In the genomic region with DNA sequence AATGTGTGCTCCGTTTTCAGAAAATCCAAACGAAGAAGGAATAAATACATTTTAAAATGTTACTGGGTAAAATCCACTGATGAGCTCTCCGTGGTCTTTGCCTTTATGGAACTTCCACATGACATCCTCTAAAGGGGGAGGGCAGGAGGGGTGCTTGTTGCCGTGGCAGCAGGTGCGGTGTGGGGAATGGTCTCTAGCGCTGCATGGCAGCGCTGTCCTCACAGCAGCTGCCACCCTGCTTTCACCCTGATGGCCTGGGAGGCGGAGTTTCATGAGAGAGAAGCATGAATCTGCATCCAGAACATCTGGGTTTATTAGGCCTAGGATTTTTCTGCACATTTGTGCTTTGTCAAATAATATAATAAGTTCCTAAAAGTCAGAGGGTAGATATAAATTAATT, we compare ENCODE assay signal across 22 cellular contexts.
"Had no signal": no experiment of that assay in that cellular context is flagged by ENCODE, and none has a peak within 500 bp of the region (broad histone marks: within the 10 kb centered on the region; RNA-seq: fewer than 3 reads in every experiment).

No MANE protein-coding gene starts in this region.

- DNase-seq: activated CD4-positive, alpha-beta T cell treated with anti-CD3 and anti-CD28 coated beads, Interleukin-2, amount 50 U/mL, for 1 hour; activated CD4-positive, CD25-positive, alpha-beta regulatory T cell treated with anti-CD3 and anti-CD28 coated beads, Interleukin-2, amount 50 U/mL, for 72 hours; activated CD8-positive, alpha-beta memory T cell treated with anti-CD3 and anti-CD28 coated beads, Interleukin-2, amount 50 U/mL, for 4 hours; activated effector memory CD4-positive, alpha-beta T cell treated with Interleukin-2 at 50 U/mL for 16 hours; activated naive CD4-positive, alpha-beta T cell treated with anti-CD3 and anti-CD28 coated beads, Interleukin-2, amount 50 U/mL, for 16 hours; activated T-cell treated with anti-CD3 and anti-CD28 coated beads, Interleukin-2, amount 50 U/mL, for 48 hours; aorta; colonic mucosa; head of caudate nucleus; kidney glomerular epithelial cell; left ventricle myocardium superior; pancreas; right lobe of liver; small intestine; stimulated activated CD4-positive, alpha-beta T cell treated with anti-CD3 and anti-CD28 coated beads, Interleukin-15, amount 100 ng/mL, for 24 hours; stimulated activated CD4-positive, alpha-beta T cell treated with anti-CD3 and anti-CD28 coated beads, Interleukin-4, amount 100 ng/mL, for 1 hour; stimulated activated naive CD8-positive, alpha-beta T cell treated with anti-CD3 and anti-CD28 coated beads, Interleukin-15, amount 100 ng/mL, for 72 hours; transverse colon; uterus had no signal

- H3K4me1 Mint-ChIP-seq: central memory CD8-positive, alpha-beta T cell; memory B cell; stimulated activated naive CD8-positive, alpha-beta T cell treated with anti-CD3 and anti-CD28 coated beads, Interleukin-15, amount 100 ng/mL, for 72 hours had no signal

- H3K27me3 Mint-ChIP-seq: central memory CD8-positive, alpha-beta T cell; memory B cell; stimulated activated naive CD8-positive, alpha-beta T cell treated with anti-CD3 and anti-CD28 coated beads, Interleukin-15, amount 100 ng/mL, for 72 hours had no signal

- H3K4me3 ChIP-seq: colonic mucosa, pancreas, right lobe of liver, suprapubic skin, transverse colon, uterus had no signal

- H3K4me3 Mint-ChIP-seq: central memory CD8-positive, alpha-beta T cell; memory B cell; stimulated activated naive CD8-positive, alpha-beta T cell treated with anti-CD3 and anti-CD28 coated beads, Interleukin-15, amount 100 ng/mL, for 72 hours had no signal

- H3K36me3 ChIP-seq: colonic mucosa, pancreas, right lobe of liver, suprapubic skin, transverse colon, uterus had no signal

- H3K27me3 ChIP-seq: colonic mucosa, pancreas, right lobe of liver, suprapubic skin, transverse colon, uterus had no signal

- H3K9me3 ChIP-seq: colonic mucosa, pancreas, right lobe of liver, suprapubic skin, transverse colon, uterus had no signal

- H3K27ac Mint-ChIP-seq: memory B cell had no signal

- H3K4me1 ChIP-seq: colonic mucosa, pancreas, right lobe of liver, suprapubic skin, transverse colon, uterus had no signal

- ATAC-seq: left ventricle myocardium superior; pancreas; right lobe of liver; stimulated activated naive CD8-positive, alpha-beta T cell treated with anti-CD3 and anti-CD28 coated beads, Interleukin-15, amount 100 ng/mL, for 72 hours had no signal

- H3K27ac ChIP-seq: colonic mucosa, pancreas, right lobe of liver, suprapubic skin, transverse colon, uterus had no signal

- H3K36me3 Mint-ChIP-seq: memory B cell had no signal
